9 cellular contexts compared by ENCODE assay signal in the genomic region with DNA sequence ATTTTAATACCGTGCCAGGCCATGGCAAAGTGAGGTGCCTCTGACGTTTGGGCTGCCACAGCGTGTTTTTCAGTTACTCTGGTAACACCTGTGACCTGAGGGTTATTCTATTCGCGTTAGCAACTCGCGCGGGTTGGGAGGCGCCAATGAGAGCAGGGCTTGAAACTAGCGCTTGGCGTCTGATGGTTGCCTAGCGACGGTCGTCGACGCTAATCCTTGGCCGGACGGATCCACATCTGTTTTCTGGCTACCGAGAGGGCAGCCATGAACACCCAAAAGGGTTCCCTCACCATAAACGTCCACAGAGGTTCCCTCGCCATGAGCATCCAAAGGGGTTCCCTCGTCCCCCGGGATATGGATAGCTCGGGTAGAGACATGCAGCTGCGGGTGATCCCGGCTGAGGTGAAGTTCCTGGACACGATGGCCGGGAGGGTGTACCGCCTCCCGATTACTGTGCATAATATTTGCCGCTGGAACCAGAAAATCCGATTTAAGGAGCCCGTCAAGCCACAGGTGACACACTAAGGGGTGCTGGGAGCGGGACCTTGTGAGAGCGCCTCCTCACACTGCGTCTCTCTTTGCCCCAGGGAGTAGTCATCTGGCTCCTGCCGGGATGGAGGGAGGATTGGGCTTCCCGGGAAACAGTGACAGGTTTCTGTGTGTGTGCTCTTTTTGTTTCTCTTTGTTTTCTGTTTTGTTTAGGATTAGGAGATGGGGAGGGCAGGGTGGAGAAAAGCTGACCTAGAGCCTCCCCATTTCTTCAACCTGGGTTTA. TPM values are rescaled to one million over a fixed set of nuclear protein-coding genes. Genes with fewer than 3 reads are reported as not detected.
DNase-seq lines count a peak whose midpoint lies in the region; ATAC-seq and TF ChIP-seq lines count a peak whose summit lies in the region.
"Had no signal": no experiment of that assay in that cellular context is flagged by ENCODE, and none has a peak within 500 bp of the region (broad histone marks: within the 10 kb centered on the region; RNA-seq: fewer than 3 reads in every experiment).

TSS of gene CFAP47 (plus strand) at position 199 of the 774 bp plus-strand sequence. CDS start at position 265, 66 bp downstream.

- H3K4me1 Mint-ChIP-seq in osteocyte (ENCODE audit: unreplicated experiment) = no peaks in the 10 kb centered on the region

- no peak within 1 kb of the TSS for H3K4me3 Mint-ChIP-seq in osteocyte (ENCODE audit: unreplicated experiment)

- H3K27me3 Mint-ChIP-seq in osteocyte (ENCODE audit: unreplicated experiment) = no peaks in the 10 kb centered on the region

- no peaks in the 10 kb centered on the region for H3K4me1 ChIP-seq in ascending aorta
- no peaks in the 10 kb centered on the region for H3K4me1 ChIP-seq in suprapubic skin

- H3K9me3 Mint-ChIP-seq in osteocyte (ENCODE audit: unreplicated experiment) = peaks cover 20% of the 10 kb centered on the region

- H3K36me3 Mint-ChIP-seq in osteocyte (ENCODE audit: unreplicated experiment) = no peaks in the 10 kb centered on the region

- no peak within 1 kb of the TSS for H3K27ac Mint-ChIP-seq in osteocyte (ENCODE audit: unreplicated experiment)

- TF ChIP-seq POLR2A in suprapubic skin (IDR thresholded peaks at IDR 0.05) = no peak

- H3K9me3 ChIP-seq in ascending aorta (no peaks in the 10 kb centered on the region), suprapubic skin (no peaks in the 10 kb centered on the region)

- TF ChIP-seq CTCF in ascending aorta (IDR thresholded peaks at IDR 0.05) (no peak), kidney epithelial cell (IDR thresholded peaks at IDR 0.05; ENCODE audit: insufficient read depth, low read length, poor library complexity, severe bottlenecking) (no peak), suprapubic skin (IDR thresholded peaks at IDR 0.05) (no peak), osteocyte (IDR thresholded peaks at IDR 0.05) (no peak), RWPE1 (conservative IDR thresholded peaks at IDR 0.05; ENCODE audit: low read depth) (no peak)

- intact Hi-C loops in ascending aorta (cut with DNase I) = no loop called here

- DNase-seq in NCI-H345 (lab: John Stamatoyannopoulos, UW) = peak; percentile 30
- DNase-seq in NCI-H345 treated with DMSO at 0.1 percent for 48 hours (lab: John Stamatoyannopoulos, UW; ENCODE audit: unreplicated experiment) = no peak
- no peak for DNase-seq in ascending aorta (ENCODE audit: low spot score in 2 of 2)
- DNase-seq in kidney epithelial cell (ENCODE audit: low read depth) = peak; percentile 14
- no peak for DNase-seq in suprapubic skin (ENCODE audit: low spot score in 2 of 2)
- no peak for DNase-seq in osteocyte (ENCODE audit: extremely low spot score, unreplicated experiment)
- DNase-seq in RWPE1 (ENCODE audit: low spot score) = no peak

- CTCF ChIA-PET in RWPE1 (lab: Yijun Ruan, JAX) = no interaction called here

- H3K36me3 ChIP-seq in ascending aorta = no peaks in the 10 kb centered on the region
- no peaks in the 10 kb centered on the region for H3K36me3 ChIP-seq in kidney epithelial cell (ENCODE audit: control insufficient read depth, insufficient read depth, low read length)
- no peaks in the 10 kb centered on the region for H3K36me3 ChIP-seq in suprapubic skin

- H3K27me3 ChIP-seq in ascending aorta (no peaks in the 10 kb centered on the region), kidney epithelial cell (ENCODE audit: control insufficient read depth, insufficient read depth, low read length) (no peaks in the 10 kb centered on the region), suprapubic skin (no peaks in the 10 kb centered on the region)

- peak within 1 kb of the TSS; percentile 36 to 58 for H3K4me3 ChIP-seq in ascending aorta
- H3K4me3 ChIP-seq in kidney epithelial cell (ENCODE audit: low read depth, low read length) = peak within 1 kb of the TSS; percentile 44
- H3K4me3 ChIP-seq in suprapubic skin = peak within 1 kb of the TSS; percentile 36

- WGBS in suprapubic skin = 31% methylated on average over 32 of the region's 38 CpGs

- POLR2A ChIA-PET in RWPE1 (lab: Yijun Ruan, JAX; ENCODE audit: low non-redundant PET) = no interaction called here

- H3K27ac ChIP-seq in ascending aorta (no peak within 1 kb of the TSS), suprapubic skin (no peak within 1 kb of the TSS), RWPE1 (no peak within 1 kb of the TSS)

- no peak for ATAC-seq in HG03439 (IDR thresholded peaks at IDR 0.05; ENCODE audit: unreplicated experiment)

- no peak for TF ChIP-seq EP300 in suprapubic skin (IDR thresholded peaks at IDR 0.05)

RNA-seq across cellular contexts. Expression of gene CFAP47, which starts in this region (rescaled TPM):
- total RNA-seq in ascending aorta (not detected), kidney epithelial cell (0.08 and 0.21 TPM in 2 replicates), suprapubic skin (not detected), osteocyte (not detected in 2 replicates)
- total RNA-seq: osteoblast had no signal

Comparison
In these comparisons a context has a peak if more than half of its experiments do, and no peak if none do; other contexts are left out.
1. Peak in DNase-seq and H3K4me3 ChIP-seq in kidney epithelial cell; RNA of the gene not detected or under 1 TPM.